19 cellular contexts compared by ENCODE assay signal in the genomic region with DNA sequence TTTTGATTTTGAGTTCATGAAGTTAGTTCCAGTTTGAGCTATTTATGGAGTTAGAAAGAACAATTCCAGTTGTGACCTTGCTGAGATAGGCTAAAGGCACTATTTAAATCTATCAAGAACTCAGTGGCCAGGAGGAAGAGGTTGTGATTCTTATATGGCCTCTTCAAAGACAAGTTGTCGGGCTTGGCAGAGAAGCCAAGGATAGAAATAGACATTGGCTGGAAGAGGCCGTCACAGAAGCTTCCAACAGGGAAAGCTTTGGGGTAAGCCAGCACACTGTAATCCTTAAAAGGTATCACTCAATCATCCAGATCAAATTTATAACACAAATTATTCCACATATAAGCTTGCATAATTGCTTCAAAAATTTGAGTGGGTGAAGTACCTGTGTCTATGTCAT.
"Had no signal": no experiment of that assay in that cellular context is flagged by ENCODE, and none has a peak within 500 bp of the region (broad histone marks: within the 10 kb centered on the region; RNA-seq: fewer than 3 reads in every experiment).

No MANE protein-coding gene starts in this region.

- H3K4me3 ChIP-seq: transverse colon, uterus had no signal

- H3K27ac ChIP-seq: foreskin keratinocyte, transverse colon, uterus, WERI-Rb-1 had no signal

- H3K9me3 ChIP-seq: transverse colon, uterus had no signal

- ATAC-seq: foreskin keratinocyte; stimulated activated effector memory CD8-positive, alpha-beta T cell treated with anti-CD3 and anti-CD28 coated beads, Interleukin-12 subunit alpha, Interleukin-12 subunit beta, amount 100 ng/mL, for 72 hours; stimulated activated naive CD8-positive, alpha-beta T cell treated with anti-CD3 and anti-CD28 coated beads, Interleukin-15, amount 100 ng/mL, for 72 hours; T-cell had no signal

- H3K36me3 ChIP-seq: uterus, WERI-Rb-1 had no signal

- DNase-seq: activated CD4-positive, CD25-positive, alpha-beta regulatory T cell treated with anti-CD3 and anti-CD28 coated beads, Interleukin-2, amount 50 U/mL, for 72 hours; activated naive CD4-positive, alpha-beta T cell treated with Interleukin-2 at 50 U/mL for 16 hours; activated naive CD8-positive, alpha-beta T cell treated with anti-CD3 and anti-CD28 coated beads, Interleukin-2, amount 10 ng/mL, durations not matched to agents 7 days and 5 days; activated T-cell treated with anti-CD3 and anti-CD28 coated beads, Interleukin-2, amount 50 U/mL, for 24 hours; amniotic stem cell; dermis blood vessel endothelial cell; effector CD8-positive, alpha-beta T cell; erythroblast; foreskin keratinocyte; glutamatergic neuron; hypothalamus; occipital lobe; stimulated activated CD4-positive, alpha-beta T cell treated with anti-CD3 and anti-CD28 coated beads, Interleukin-12 subunit alpha, Interleukin-12 subunit beta, amount 100 ng/mL, for 4 hours; stimulated activated naive CD8-positive, alpha-beta T cell treated with anti-CD3 and anti-CD28 coated beads, Interleukin-15, amount 100 ng/mL, for 72 hours; T-cell; transverse colon; uterus; WERI-Rb-1 had no signal

- H3K4me1 ChIP-seq: transverse colon, uterus had no signal

- H3K27me3 ChIP-seq: foreskin keratinocyte, transverse colon, uterus had no signal
